Comparison of ENCODE assay signal across 27 cellular contexts in the genomic region with DNA sequence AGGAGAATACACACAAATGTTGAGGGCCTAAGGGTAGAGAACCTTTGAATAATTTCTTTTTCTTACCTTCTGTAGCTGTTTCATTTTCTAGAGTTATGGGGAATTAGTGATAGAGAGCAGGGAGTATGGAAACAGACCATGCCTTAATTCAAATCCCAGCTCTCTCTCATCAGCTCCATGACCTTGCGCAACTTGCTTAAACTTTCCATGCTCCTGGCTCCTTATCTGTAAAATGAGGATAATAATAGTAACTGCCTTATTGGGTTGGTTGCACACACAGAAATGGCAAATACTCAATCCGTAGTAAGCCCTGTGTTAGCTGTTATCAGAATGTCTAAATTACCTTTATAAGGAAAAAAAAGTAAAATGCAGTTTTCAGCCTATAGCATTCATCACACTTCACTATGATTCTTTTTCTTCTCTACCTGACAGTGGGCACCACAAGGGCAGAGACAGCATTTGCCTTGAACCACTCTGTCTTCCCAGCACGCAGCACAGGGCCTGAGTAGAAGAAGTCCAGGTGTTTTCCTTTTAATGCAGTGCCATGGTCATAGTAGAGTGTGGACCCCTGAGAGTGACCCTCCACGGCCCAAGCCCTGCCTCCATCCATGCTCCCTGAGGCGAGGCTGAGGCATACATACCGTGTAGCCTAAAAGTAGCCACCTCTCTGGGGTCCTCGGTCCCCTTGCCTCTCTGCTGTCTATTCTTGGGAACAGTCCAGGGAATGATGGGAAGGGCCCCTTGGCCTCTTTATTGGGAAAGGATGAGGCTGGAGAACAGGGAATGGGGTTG. TPM values are rescaled to one million over a fixed set of nuclear protein-coding genes. Genes with fewer than 3 reads are reported as not detected.
A peak's percentile ranks its signal among the peaks of the same experiment; 100 is the strongest.
DNase-seq lines count a peak whose midpoint lies in the region; ATAC-seq, FAIRE-seq and TF ChIP-seq lines count a peak whose summit lies in the region.
"Had no signal": no experiment of that assay in that cellular context is flagged by ENCODE, and none has a peak within 500 bp of the region (broad histone marks: within the 10 kb centered on the region; RNA-seq: fewer than 3 reads in every experiment).

No MANE protein-coding gene starts in this region.

- 76 to 81% methylated on average over 7 of the region's 7 CpGs for whole genome bisulfite sequencing in pancreas, 2 donors

- TF ChIP-seq CTCF in ascending aorta (IDR thresholded peaks at IDR 0.05), result no peak
- TF ChIP-seq CTCF in cardiac muscle cell (IDR thresholded peaks at IDR 0.05; ENCODE audit: low read depth, low read length), result no peak
- no peak for TF ChIP-seq CTCF in pancreas (IDR thresholded peaks at IDR 0.05)

- DNase-seq in EH (ENCODE audit: low read depth), result peak; percentile 15
- no peak for DNase-seq in ascending aorta (ENCODE audit: low spot score in 2 of 2)
- DNase-seq in cardiac muscle cell (ENCODE audit: low read depth in 1 of 2, low spot score in 1 of 2), result peak; percentile 66 to 83
- DNase-seq in pancreas, result no peak
- DNase-seq in LoVo (ENCODE audit: low spot score), result no peak
- DNase-seq in amniotic stem cell (lab: John Stamatoyannopoulos, UW), result no peak
- DNase-seq: activated B cell treated with CpG ODN at 0.5 μM for 24 hours; activated CD4-positive, alpha-beta T cell treated with anti-CD3 and anti-CD28 coated beads, Interleukin-2, amount 50 U/mL, for 1 hour; activated naive CD8-positive, alpha-beta T cell treated with anti-CD3 and anti-CD28 coated beads, Interleukin-2, amount 50 U/mL, for 24 hours; activated T-cell treated with anti-CD3 and anti-CD28 coated beads, Interleukin-2, amount 50 U/mL, for 4 hours; BE2C; DMS153; esophagus squamous epithelium; HFFc6; islet precursor cell; NCI-H1105; NCI-H2029; NCI-H69; nephron progenitor cell; Peyer's patch; SJCRH30; stimulated activated CD4-positive, alpha-beta T cell treated with anti-CD3 and anti-CD28 coated beads, Interleukin-2, amount 100 ng/mL, for 48 hours; T-cell had no signal

- H3K4me3 ChIP-seq in ascending aorta (no peak overlapping the region), cardiac muscle cell (no peak overlapping the region), pancreas (no peak overlapping the region)
- H3K4me3 ChIP-seq: esophagus squamous epithelium, GM23338, Peyer's patch, SJCRH30, vagina had no signal

- peak overlapping the region; percentile 91 to 95 for H3K27ac ChIP-seq in ascending aorta
- peak overlapping the region; percentile 59 for H3K27ac ChIP-seq in cardiac muscle cell
- no peak overlapping the region for H3K27ac ChIP-seq in pancreas
- H3K27ac ChIP-seq: SJCRH30, vagina had no signal

- no peak for FAIRE-seq in pancreas (lab: Jason Lieb, UNC)

- peak; percentile 34 to 58 (median 46) for ATAC-seq in pancreas
- ATAC-seq in HG03521 (IDR thresholded peaks at IDR 0.05; ENCODE audit: unreplicated experiment), result no peak
- no peak for ATAC-seq in HG02884 (IDR thresholded peaks at IDR 0.05; ENCODE audit: unreplicated experiment)
- ATAC-seq: activated naive CD8-positive, alpha-beta T cell treated with anti-CD3 and anti-CD28 coated beads, Interleukin-2, amount 50 U/mL, for 24 hours; activated T-cell treated with anti-CD3 and anti-CD28 coated beads, Interleukin-2, amount 50 U/mL, for 4 hours; GM23338; T-cell had no signal

- H3K4me1 ChIP-seq in ascending aorta (peaks cover 31 to 50% of the 10 kb centered on the region in 2 donors), cardiac muscle cell (ENCODE audit: low read depth) (peaks cover 10% of the 10 kb centered on the region), pancreas (peaks cover 0 to 4% (median 0%) of the 10 kb centered on the region in 3 donors)
- H3K4me1 ChIP-seq: BE2C, SJCRH30 had no signal

- H3K9me3 ChIP-seq in ascending aorta (no peaks in the 10 kb centered on the region), cardiac muscle cell (ENCODE audit: low read depth) (no peaks in the 10 kb centered on the region), pancreas (no peaks in the 10 kb centered on the region)
- H3K9me3 ChIP-seq: BE2C, esophagus squamous epithelium, Peyer's patch, SJCRH30, vagina had no signal

- no peaks in the 10 kb centered on the region for H3K27me3 ChIP-seq in ascending aorta
- H3K27me3 ChIP-seq in cardiac muscle cell, result no peaks in the 10 kb centered on the region
- H3K27me3 ChIP-seq in pancreas, result no peaks in the 10 kb centered on the region
- H3K27me3 ChIP-seq: BE2C, esophagus squamous epithelium, Peyer's patch, SJCRH30, vagina had no signal

- intact Hi-C loops in ascending aorta (cut with DNase I), result loop anchor here (5.0 kb wide), 1 partner anchor 276 kb away; the partner anchor contains the start of gene PPP2CA
- intact Hi-C loops in pancreas (cut with DNase I), result no loop called here

- H3K36me3 ChIP-seq in ascending aorta, result peaks cover 5 to 11% of the 10 kb centered on the region in 2 donors
- H3K36me3 ChIP-seq in cardiac muscle cell, result peaks cover 7% of the 10 kb centered on the region
- no peaks in the 10 kb centered on the region for H3K36me3 ChIP-seq in pancreas

RNA-seq across cellular contexts. Expression of gene C5orf15, which starts 17.4 kb away (rescaled TPM):
- total RNA-seq in ascending aorta (177 TPM), cardiac muscle cell (58.5 and 64.5 TPM in 2 replicates), pancreas (10 to 100 TPM in 3 of 6 donors, 1 to 10 TPM in 3; 6.4 to 25.4 (median 10.7) TPM)
- polyA plus RNA-seq in cardiac muscle cell (87.8 and 88.6 TPM in 2 replicates), pancreas (10 to 100 TPM in 1 of 2 donors, 1 to 10 TPM in 1; 7.9 to 35.4 TPM)

RNA-seq across cellular contexts. Expression of gene VDAC1, which starts 53.8 kb away (rescaled TPM):
- total RNA-seq in ascending aorta (50.2 TPM), cardiac muscle cell (205 and 314 TPM in 2 replicates), pancreas (10 to 100 TPM; 41.8 to 87.8 (median 63.9) TPM)
- polyA plus RNA-seq in cardiac muscle cell (347 and 397 TPM in 2 replicates), pancreas (10 to 100 TPM; 49.5 to 67.1 TPM)

Comparison
In these comparisons a context has a peak if more than half of its experiments do, and no peak if none do; other contexts are left out.
1. DNase-seq: peak in EH (single experiment) and cardiac muscle cell (2 of 2); none in ascending aorta (0 of 2), pancreas (0 of 6), LoVo (single experiment) and amniotic stem cell (single experiment).
2. H3K27ac ChIP-seq: peak in ascending aorta (2 of 2) and cardiac muscle cell (single experiment); none in pancreas (0 of 4).
3. ATAC-seq: peak in pancreas (4 of 4); none in HG03521 (single experiment) and HG02884 (single experiment).